7 cellular contexts compared by ENCODE assay signal in the genomic region with DNA sequence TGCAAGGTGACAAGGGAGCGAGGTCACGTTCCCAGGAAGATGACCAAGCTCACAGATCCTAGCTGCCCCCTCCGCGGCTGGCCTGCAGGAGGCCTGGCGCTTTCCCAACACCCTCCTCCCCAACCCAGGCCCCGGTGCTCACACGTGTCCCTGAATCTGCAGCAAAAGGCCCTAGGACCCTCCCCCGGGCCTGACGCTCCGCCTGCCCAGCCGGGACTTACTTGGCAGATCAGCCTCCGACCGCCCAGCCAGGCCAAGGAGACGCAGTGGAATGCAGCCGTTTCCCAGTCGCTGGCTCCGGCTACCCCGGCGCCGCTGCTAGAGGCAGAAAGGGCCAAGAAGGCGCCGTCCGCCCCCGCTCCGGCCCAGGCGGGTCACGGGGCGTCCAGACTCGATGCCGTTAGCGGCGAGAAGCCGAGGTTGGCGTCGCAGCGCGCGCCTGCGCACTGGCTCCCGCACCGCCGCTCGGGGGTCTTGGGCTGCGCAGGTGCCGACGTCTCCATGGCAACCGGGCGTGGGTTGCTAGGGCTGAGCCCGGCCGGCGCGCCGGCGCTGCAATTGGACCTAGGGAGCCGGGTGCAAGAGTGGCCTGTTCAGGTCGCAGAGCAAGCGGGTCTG. TPM values are rescaled to one million over a fixed set of nuclear protein-coding genes. Genes with fewer than 3 reads are reported as not detected.
DNase-seq lines count a peak whose midpoint lies in the region; ATAC-seq and TF ChIP-seq lines count a peak whose summit lies in the region.

A gene with protein sequence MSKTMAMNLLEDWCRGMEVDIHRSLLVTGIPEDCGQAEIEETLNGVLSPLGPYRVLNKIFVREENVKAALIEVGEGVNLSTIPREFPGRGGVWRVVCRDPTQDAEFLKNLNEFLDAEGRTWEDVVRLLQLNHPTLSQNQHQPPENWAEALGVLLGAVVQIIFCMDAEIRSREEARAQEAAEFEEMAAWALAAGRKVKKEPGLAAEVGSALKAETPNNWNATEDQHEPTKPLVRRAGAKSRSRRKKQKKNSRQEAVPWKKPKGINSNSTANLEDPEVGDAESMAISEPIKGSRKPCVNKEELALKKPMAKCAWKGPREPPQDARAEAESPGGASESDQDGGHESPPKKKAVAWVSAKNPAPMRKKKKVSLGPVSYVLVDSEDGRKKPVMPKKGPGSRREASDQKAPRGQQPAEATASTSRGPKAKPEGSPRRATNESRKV (minus strand): TSS at position 448 of the 618 bp plus-strand sequence. CDS start 528 bp downstream, outside the sequence.

- no peaks in the 10 kb centered on the region for H3K9me3 ChIP-seq in HUES6 (ENCODE audit: control insufficient read depth, insufficient read depth, low read depth, low read length)
- H3K9me3 ChIP-seq in gastroesophageal sphincter: no peaks in the 10 kb centered on the region

- DNase-seq in SK-MEL-5 (ENCODE audit: low read depth, low spot score) (peak; percentile 57), omental fat pad (ENCODE audit: low spot score) (no peak), HUDEP-2 (lab: John Stamatoyannopoulos, UW; ENCODE audit: unreplicated experiment in 76 of 76) (no peak)
- no peak for DNase-seq in stimulated activated CD4-positive, alpha-beta T cell treated with anti-CD3 and anti-CD28 coated beads, Interleukin-2, amount 100 ng/mL, for 48 hours

- TF ChIP-seq POLR2A in gastroesophageal sphincter (IDR thresholded peaks at IDR 0.05): no peak

- H3K9ac ChIP-seq in HUES6 (ENCODE audit: low read length): peak within 1 kb of the TSS; percentile 57

- ATAC-seq in gastroesophageal sphincter: peak; percentile 87
- ATAC-seq in omental fat pad (ENCODE audit: low FRiP score): peak; percentile 58
- no peak for ATAC-seq in GM18868 (IDR thresholded peaks at IDR 0.05; ENCODE audit: unreplicated experiment)

- in situ Hi-C loops in SK-MEL-5 (cut with HindIII; ENCODE audit: low pct_unique_long_range_greater_than_20kb, low sequenced_read_pairs): no loop called here

- H3K4me1 ChIP-seq in HUES6 (ENCODE audit: control insufficient read depth, insufficient read depth, low read length) (peaks cover 10% of the 10 kb centered on the region), gastroesophageal sphincter (peaks cover 0 to 17% (median 6%) of the 10 kb centered on the region in 3 donors)

- no peak within 1 kb of the TSS for H3K27ac ChIP-seq in HUES6 (ENCODE audit: low read depth, low read length)
- H3K27ac ChIP-seq in gastroesophageal sphincter: peak within 1 kb of the TSS; percentile 7 to 77 (median 66)

- H3K27me3 ChIP-seq in HUES6 (ENCODE audit: control insufficient read depth, insufficient read depth, low read length): peaks cover 5% of the 10 kb centered on the region; the same call in 1 of the 2 replicates
- peaks cover 16% of the 10 kb centered on the region for H3K27me3 ChIP-seq in gastroesophageal sphincter

- H3K36me3 ChIP-seq in HUES6 (ENCODE audit: control insufficient read depth, insufficient read depth, low read length): peaks cover 22% of the 10 kb centered on the region; the same call in 1 of the 2 replicates
- no peaks in the 10 kb centered on the region for H3K36me3 ChIP-seq in gastroesophageal sphincter

- TF ChIP-seq CTCF in gastroesophageal sphincter (IDR thresholded peaks at IDR 0.05) (peak in 1 of 4 experiments; percentile 21), omental fat pad (IDR thresholded peaks at IDR 0.05) (no peak)

- H3K4me3 ChIP-seq in HUES6 (ENCODE audit: low read depth, low read length) (peak within 1 kb of the TSS; percentile 79), gastroesophageal sphincter (peak within 1 kb of the TSS; percentile 32 to 51)

- WGBS in gastroesophageal sphincter (ENCODE audit: low coverage in 1 of 2), 2 donors: 0 to 18% methylated on average over 3 to 6 of the region's 57 CpGs

- TF ChIP-seq EP300 in gastroesophageal sphincter (IDR thresholded peaks at IDR 0.05): no peak

RNA-seq across cellular contexts. Expression of the gene that starts here (rescaled TPM):
- total RNA-seq in SK-MEL-5 (2014; rRNA removed; shearing (Covaris generic)): 22.9 and 24.5 TPM in 2 replicates
- 20.4 and 27.6 TPM in 2 replicates for polyA plus RNA-seq in SK-MEL-5 (2015; cell fraction: cytosol; rRNA removed)
- polyA plus RNA-seq in SK-MEL-5 (2015; cell fraction: nucleus; rRNA removed): 6.3 and 6.9 TPM in 2 replicates
- total RNA-seq in gastroesophageal sphincter: 1 to 10 TPM; 1.6 to 5.4 (median 4.0) TPM
- total RNA-seq in omental fat pad: 1 to 10 TPM in 2 of 4 donors, under 1 TPM in 2; 0.72 to 3.5 (median 1.0) TPM
